ENCODE assay signal across 1 cellular context in genomic region chr14:104724407-104724980, GRCh38.
TF ChIP-seq lines count a peak whose summit lies in the region.

No MANE protein-coding gene starts in this region.

TF ChIP-seq in SK-N-SH treated with all-trans-retinoic acid at 6 μM for 48 hours, 23 proteins besides CTCF, POLR2A, EP300 and RAD21 (continued from another document):
- TF ChIP-seq PATZ1 (CRISPR knock-in tag; IDR thresholded peaks at IDR 0.05; ENCODE audit: borderline replicate concordance) (no peak), TCF4 (CRISPR knock-in tag; IDR thresholded peaks at IDR 0.05; ENCODE audit: borderline replicate concordance) (no peak), ZC3H10 (CRISPR knock-in tag; IDR thresholded peaks at IDR 0.05) (no peak), ISL1 (CRISPR knock-in tag; IDR thresholded peaks at IDR 0.05) (no peak), ARNTL (CRISPR knock-in tag; IDR thresholded peaks at IDR 0.05; ENCODE audit: borderline replicate concordance, low read depth) (no peak)
